Comparison of ENCODE assay signal across 1 cellular context in the genomic region with DNA sequence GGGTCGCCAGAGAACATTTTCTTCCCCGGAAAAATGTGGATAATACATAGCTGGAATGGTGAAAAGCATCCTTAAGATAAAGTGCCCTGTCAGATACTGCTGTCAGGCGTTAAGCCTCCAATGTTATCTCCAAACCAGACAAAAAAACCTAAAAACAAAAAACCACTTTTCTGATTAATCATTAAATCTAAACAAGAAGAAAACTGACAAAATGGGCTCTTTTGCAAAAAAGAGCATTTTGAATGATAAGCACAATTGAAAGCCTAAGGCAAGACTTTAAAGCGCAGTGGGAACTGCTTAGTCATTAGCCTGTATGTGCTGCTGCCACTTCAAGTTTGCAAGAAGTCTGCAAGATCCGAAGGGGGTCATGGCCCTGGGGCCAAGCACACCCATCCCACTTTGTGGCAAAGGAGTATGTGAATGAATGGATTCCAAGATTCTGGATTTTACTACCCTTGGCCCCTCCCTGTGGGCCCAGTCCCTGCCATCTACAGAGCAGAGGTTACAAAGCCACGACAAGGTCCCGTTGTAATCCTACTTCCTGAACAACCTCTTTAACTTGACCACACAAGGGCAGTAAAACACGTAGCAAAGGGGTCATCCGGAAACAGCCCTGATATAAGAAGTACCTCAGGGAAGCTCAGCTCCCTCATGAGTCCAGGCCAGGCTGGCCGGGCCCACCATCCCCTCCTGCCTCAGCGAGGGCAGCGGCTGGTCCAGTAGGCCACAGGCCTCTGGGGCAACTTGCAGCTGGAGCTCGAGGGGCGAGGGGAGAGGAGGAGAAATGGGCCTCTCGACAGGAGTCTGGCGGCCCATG.
TF ChIP-seq lines count a peak whose summit lies in the region.

No MANE protein-coding gene starts in this region.

TF ChIP-seq in K562, 482 proteins besides CTCF, POLR2A, EP300 and RAD21 (continued from another document and continues in another):
- TF ChIP-seq, protein P1, sequence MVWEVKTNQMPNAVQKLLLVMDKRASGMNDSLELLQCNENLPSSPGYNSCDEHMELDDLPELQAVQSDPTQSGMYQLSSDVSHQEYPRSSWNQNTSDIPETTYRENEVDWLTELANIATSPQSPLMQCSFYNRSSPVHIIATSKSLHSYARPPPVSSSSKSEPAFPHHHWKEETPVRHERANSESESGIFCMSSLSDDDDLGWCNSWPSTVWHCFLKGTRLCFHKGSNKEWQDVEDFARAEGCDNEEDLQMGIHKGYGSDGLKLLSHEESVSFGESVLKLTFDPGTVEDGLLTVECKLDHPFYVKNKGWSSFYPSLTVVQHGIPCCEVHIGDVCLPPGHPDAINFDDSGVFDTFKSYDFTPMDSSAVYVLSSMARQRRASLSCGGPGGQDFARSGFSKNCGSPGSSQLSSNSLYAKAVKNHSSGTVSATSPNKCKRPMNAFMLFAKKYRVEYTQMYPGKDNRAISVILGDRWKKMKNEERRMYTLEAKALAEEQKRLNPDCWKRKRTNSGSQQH (CRISPR knock-in tag; IDR thresholded peaks at IDR 0.05) = no peak
- TF ChIP-seq POLR2G (IDR thresholded peaks at IDR 0.05; ENCODE audit: low read depth, low read length) = peak; percentile 75
- TF ChIP-seq SMARCA5 (IDR thresholded peaks at IDR 0.05) = no peak
- no peak for TF ChIP-seq ZBTB43 (CRISPR knock-in tag; IDR thresholded peaks at IDR 0.05)
- TF ChIP-seq EZH2 (IDR thresholded peaks at IDR 0.05; ENCODE audit: borderline replicate concordance, low read depth, low read length) = no peak
- no peak for TF ChIP-seq ARHGAP35 (IDR thresholded peaks at IDR 0.05; ENCODE audit: partially characterized antibody)
- TF ChIP-seq HLTF (IDR thresholded peaks at IDR 0.05) = no peak
- peak in 1 of 2 experiments; percentile 14 for TF ChIP-seq AFF1 (IDR thresholded peaks at IDR 0.05; ENCODE audit: low read depth in 1 of 2, partially characterized antibody in 2 of 2)
- TF ChIP-seq TCFL5 (CRISPR knock-in tag; conservative IDR thresholded peaks at IDR 0.05) = no peak
- TF ChIP-seq PYGO2 (tag; IDR thresholded peaks at IDR 0.05) = no peak
- no peak for TF ChIP-seq ZNF274 (IDR thresholded peaks at IDR 0.05; ENCODE audit: borderline replicate concordance, low read depth, low read length)
- TF ChIP-seq FOXK1 (CRISPR knock-in tag; IDR thresholded peaks at IDR 0.05; ENCODE audit: borderline replicate concordance) = no peak
- TF ChIP-seq USF2 (CRISPR knock-in tag; IDR thresholded peaks at IDR 0.05) = no peak
- no peak for TF ChIP-seq CTCFL (IDR thresholded peaks at IDR 0.05; ENCODE audit: borderline replicate concordance, insufficient read depth, low read depth, low read length, poor library complexity, severe bottlenecking)
- no peak for TF ChIP-seq THRAP3 (IDR thresholded peaks at IDR 0.05; ENCODE audit: borderline replicate concordance)
- peak; percentile 92 for TF ChIP-seq DPF2 (IDR thresholded peaks at IDR 0.05)
- TF ChIP-seq KLF13 (tag; IDR thresholded peaks at IDR 0.05; ENCODE audit: borderline replicate concordance, low read depth) = 0 out of 2 replicates have a peak, but pooled peaks have one; percentile 8
- TF ChIP-seq ZNF239 (CRISPR knock-in tag; IDR thresholded peaks at IDR 0.05) = peak; percentile 39; the same call in 1 of the 2 replicates
- peak; percentile 68; the same call in 1 of the 2 replicates for TF ChIP-seq NFXL1 (CRISPR knock-in tag; IDR thresholded peaks at IDR 0.05)
- no peak for TF ChIP-seq ZNF263 (CRISPR knock-in tag; IDR thresholded peaks at IDR 0.05; ENCODE audit: borderline replicate concordance)
- TF ChIP-seq ZKSCAN3 (CRISPR knock-in tag; IDR thresholded peaks at IDR 0.05) = no peak; the same call in 1 of the 2 replicates
- TF ChIP-seq NFE2L1 (tag; IDR thresholded peaks at IDR 0.05; ENCODE audit: borderline replicate concordance, low read depth) = peak; percentile 72
- TF ChIP-seq CUX1 (CRISPR knock-in tag; IDR thresholded peaks at IDR 0.05) = no peak
- no peak for TF ChIP-seq ZNF512 (tag; IDR thresholded peaks at IDR 0.05)
- peak; percentile 50; the same call in 1 of the 2 replicates for TF ChIP-seq GATA2 (CRISPR knock-in tag; IDR thresholded peaks at IDR 0.05)
- no peak for TF ChIP-seq POLR2AphosphoS2 (IDR thresholded peaks at IDR 0.05; ENCODE audit: low read length)
- no peak for TF ChIP-seq KAT2B (IDR thresholded peaks at IDR 0.05; ENCODE audit: low read depth, low read length)
- TF ChIP-seq BMI1 (IDR thresholded peaks at IDR 0.05; ENCODE audit: low read length) = no peak
- TF ChIP-seq COPS2 (conservative IDR thresholded peaks at IDR 0.05) = no peak
- TF ChIP-seq KAT8 (IDR thresholded peaks at IDR 0.05; ENCODE audit: low read depth) = no peak
- TF ChIP-seq FOXK2 (conservative IDR thresholded peaks at IDR 0.05 in 1 of 2, IDR thresholded peaks at IDR 0.05 in 1 of 2; ENCODE audit: low read depth in 2 of 2) = 0 out of 4 replicates have a peak, but pooled peaks of 1 of the 2 experiments have one; percentile 15
- TF ChIP-seq HCFC1 (IDR thresholded peaks at IDR 0.05; ENCODE audit: low read depth, low read length) = no peak
- TF ChIP-seq, protein P2, sequence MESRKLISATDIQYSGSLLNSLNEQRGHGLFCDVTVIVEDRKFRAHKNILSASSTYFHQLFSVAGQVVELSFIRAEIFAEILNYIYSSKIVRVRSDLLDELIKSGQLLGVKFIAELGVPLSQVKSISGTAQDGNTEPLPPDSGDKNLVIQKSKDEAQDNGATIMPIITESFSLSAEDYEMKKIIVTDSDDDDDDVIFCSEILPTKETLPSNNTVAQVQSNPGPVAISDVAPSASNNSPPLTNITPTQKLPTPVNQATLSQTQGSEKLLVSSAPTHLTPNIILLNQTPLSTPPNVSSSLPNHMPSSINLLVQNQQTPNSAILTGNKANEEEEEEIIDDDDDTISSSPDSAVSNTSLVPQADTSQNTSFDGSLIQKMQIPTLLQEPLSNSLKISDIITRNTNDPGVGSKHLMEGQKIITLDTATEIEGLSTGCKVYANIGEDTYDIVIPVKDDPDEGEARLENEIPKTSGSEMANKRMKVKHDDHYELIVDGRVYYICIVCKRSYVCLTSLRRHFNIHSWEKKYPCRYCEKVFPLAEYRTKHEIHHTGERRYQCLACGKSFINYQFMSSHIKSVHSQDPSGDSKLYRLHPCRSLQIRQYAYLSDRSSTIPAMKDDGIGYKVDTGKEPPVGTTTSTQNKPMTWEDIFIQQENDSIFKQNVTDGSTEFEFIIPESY (CRISPR knock-in tag; IDR thresholded peaks at IDR 0.05) = no peak
